9 cellular contexts compared by ENCODE assay signal in genomic region chr4:141290771-141291170, GRCh38.
"Had no signal": no experiment of that assay in that cellular context is flagged by ENCODE, and none has a peak within 500 bp of the region (broad histone marks: within the 10 kb centered on the region; RNA-seq: fewer than 3 reads in every experiment).

No MANE protein-coding gene starts in this region.

- H3K4me2 ChIP-seq: GM23338, KMS-11 had no signal

- ATAC-seq: GM23338 had no signal

- H3K9ac ChIP-seq: KMS-11 had no signal

- H3K4me3 ChIP-seq: GM23338 had no signal

- H3K27ac ChIP-seq: HL-60, KMS-11 had no signal

- H2AFZ ChIP-seq: GM23338 had no signal

- DNase-seq: H9, HCEC 1CT, IMR-90, KBM-7 had no signal

- FAIRE-seq: H1, H54 had no signal
